Comparison of ENCODE assay signal across 1 cellular context in the genomic region with DNA sequence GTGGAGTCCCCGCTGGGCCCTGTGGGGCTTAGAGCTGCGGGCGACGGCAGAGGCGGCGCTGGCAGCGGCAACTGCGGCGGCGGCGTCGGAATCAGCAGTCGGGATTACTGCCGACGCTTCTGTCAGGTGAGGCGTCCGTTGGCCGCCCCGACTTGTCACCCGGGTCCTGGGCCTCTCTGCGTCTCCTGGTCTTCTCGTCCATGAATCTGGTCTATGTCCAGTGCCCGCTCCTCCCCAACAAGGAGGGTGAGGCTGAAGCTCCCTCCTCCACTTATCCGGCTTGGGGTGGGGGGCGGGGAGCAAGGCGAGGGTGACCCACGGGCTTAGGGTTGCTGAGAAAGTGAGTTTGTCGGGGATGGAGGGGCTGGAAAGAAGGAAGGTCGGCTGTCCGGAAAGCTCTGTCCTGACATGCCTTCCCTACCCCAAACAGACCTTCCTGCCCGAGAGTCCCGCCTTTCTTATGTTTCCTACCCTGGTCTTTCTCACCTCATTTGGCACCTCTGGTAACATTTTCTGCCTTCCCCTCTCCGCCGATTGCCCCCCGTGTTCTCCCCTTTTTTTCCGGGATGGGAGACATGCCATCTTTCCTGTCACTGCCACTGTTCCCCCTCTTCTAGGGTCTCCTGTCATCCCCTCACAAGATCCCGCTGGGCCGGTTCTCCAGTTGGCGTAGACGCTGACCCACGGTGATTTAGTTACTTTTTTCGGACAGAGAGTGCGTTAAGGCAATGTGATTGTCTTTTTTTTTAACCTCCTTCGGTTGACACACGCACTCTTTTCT.
A peak's percentile ranks its signal among the peaks of the same experiment; 100 is the strongest.
TF ChIP-seq lines count a peak whose summit lies in the region.

No MANE protein-coding gene starts in this region.

TF ChIP-seq in HepG2, 621 proteins besides CTCF, POLR2A, EP300 and RAD21 (continued from another document and continues in another):
- TF ChIP-seq, protein P1, sequence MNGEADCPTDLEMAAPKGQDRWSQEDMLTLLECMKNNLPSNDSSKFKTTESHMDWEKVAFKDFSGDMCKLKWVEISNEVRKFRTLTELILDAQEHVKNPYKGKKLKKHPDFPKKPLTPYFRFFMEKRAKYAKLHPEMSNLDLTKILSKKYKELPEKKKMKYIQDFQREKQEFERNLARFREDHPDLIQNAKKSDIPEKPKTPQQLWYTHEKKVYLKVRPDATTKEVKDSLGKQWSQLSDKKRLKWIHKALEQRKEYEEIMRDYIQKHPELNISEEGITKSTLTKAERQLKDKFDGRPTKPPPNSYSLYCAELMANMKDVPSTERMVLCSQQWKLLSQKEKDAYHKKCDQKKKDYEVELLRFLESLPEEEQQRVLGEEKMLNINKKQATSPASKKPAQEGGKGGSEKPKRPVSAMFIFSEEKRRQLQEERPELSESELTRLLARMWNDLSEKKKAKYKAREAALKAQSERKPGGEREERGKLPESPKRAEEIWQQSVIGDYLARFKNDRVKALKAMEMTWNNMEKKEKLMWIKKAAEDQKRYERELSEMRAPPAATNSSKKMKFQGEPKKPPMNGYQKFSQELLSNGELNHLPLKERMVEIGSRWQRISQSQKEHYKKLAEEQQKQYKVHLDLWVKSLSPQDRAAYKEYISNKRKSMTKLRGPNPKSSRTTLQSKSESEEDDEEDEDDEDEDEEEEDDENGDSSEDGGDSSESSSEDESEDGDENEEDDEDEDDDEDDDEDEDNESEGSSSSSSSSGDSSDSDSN (CRISPR knock-in tag; IDR thresholded peaks at IDR 0.05), result peak; percentile 4; the same call in 1 of the 2 replicates
- TF ChIP-seq NR3C1 (CRISPR knock-in tag; IDR thresholded peaks at IDR 0.05) (no peak), RBM22 (optimal IDR thresholded peaks at IDR 0.05; ENCODE audit: low read length) (no peak), ZNF20 (CRISPR knock-in tag; IDR thresholded peaks at IDR 0.05) (no peak), NKX3-1 (CRISPR knock-in tag; IDR thresholded peaks at IDR 0.05) (no peak), GLI4 (CRISPR knock-in tag; IDR thresholded peaks at IDR 0.05; ENCODE audit: borderline replicate concordance) (no peak), ZNF629 (CRISPR knock-in tag; conservative IDR thresholded peaks at IDR 0.05) (no peak), ZNF788 (CRISPR knock-in tag; IDR thresholded peaks at IDR 0.05; ENCODE audit: borderline replicate concordance) (no peak), MTF1 (CRISPR knock-in tag; IDR thresholded peaks at IDR 0.05) (no peak), SPEN (CRISPR knock-in tag; IDR thresholded peaks at IDR 0.05; ENCODE audit: low read depth) (no peak; the same call in 1 of the 2 replicates), MAZ (IDR thresholded peaks at IDR 0.05; ENCODE audit: borderline replicate concordance, low read depth, low read length) (no peak), MAZ (CRISPR knock-in tag; IDR thresholded peaks at IDR 0.05; ENCODE audit: low read depth) (no peak), ZNF83 (CRISPR knock-in tag; IDR thresholded peaks at IDR 0.05; ENCODE audit: borderline replicate concordance) (no peak), SOX6 (IDR thresholded peaks at IDR 0.05) (no peak), SOX6 (CRISPR knock-in tag; IDR thresholded peaks at IDR 0.05) (no peak)
- TF ChIP-seq, protein P2, sequence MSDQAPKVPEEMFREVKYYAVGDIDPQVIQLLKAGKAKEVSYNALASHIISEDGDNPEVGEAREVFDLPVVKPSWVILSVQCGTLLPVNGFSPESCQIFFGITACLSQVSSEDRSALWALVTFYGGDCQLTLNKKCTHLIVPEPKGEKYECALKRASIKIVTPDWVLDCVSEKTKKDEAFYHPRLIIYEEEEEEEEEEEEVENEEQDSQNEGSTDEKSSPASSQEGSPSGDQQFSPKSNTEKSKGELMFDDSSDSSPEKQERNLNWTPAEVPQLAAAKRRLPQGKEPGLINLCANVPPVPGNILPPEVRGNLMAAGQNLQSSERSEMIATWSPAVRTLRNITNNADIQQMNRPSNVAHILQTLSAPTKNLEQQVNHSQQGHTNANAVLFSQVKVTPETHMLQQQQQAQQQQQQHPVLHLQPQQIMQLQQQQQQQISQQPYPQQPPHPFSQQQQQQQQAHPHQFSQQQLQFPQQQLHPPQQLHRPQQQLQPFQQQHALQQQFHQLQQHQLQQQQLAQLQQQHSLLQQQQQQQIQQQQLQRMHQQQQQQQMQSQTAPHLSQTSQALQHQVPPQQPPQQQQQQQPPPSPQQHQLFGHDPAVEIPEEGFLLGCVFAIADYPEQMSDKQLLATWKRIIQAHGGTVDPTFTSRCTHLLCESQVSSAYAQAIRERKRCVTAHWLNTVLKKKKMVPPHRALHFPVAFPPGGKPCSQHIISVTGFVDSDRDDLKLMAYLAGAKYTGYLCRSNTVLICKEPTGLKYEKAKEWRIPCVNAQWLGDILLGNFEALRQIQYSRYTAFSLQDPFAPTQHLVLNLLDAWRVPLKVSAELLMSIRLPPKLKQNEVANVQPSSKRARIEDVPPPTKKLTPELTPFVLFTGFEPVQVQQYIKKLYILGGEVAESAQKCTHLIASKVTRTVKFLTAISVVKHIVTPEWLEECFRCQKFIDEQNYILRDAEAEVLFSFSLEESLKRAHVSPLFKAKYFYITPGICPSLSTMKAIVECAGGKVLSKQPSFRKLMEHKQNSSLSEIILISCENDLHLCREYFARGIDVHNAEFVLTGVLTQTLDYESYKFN (CRISPR knock-in tag; conservative IDR thresholded peaks at IDR 0.05), result no peak
- TF ChIP-seq, protein P3, sequence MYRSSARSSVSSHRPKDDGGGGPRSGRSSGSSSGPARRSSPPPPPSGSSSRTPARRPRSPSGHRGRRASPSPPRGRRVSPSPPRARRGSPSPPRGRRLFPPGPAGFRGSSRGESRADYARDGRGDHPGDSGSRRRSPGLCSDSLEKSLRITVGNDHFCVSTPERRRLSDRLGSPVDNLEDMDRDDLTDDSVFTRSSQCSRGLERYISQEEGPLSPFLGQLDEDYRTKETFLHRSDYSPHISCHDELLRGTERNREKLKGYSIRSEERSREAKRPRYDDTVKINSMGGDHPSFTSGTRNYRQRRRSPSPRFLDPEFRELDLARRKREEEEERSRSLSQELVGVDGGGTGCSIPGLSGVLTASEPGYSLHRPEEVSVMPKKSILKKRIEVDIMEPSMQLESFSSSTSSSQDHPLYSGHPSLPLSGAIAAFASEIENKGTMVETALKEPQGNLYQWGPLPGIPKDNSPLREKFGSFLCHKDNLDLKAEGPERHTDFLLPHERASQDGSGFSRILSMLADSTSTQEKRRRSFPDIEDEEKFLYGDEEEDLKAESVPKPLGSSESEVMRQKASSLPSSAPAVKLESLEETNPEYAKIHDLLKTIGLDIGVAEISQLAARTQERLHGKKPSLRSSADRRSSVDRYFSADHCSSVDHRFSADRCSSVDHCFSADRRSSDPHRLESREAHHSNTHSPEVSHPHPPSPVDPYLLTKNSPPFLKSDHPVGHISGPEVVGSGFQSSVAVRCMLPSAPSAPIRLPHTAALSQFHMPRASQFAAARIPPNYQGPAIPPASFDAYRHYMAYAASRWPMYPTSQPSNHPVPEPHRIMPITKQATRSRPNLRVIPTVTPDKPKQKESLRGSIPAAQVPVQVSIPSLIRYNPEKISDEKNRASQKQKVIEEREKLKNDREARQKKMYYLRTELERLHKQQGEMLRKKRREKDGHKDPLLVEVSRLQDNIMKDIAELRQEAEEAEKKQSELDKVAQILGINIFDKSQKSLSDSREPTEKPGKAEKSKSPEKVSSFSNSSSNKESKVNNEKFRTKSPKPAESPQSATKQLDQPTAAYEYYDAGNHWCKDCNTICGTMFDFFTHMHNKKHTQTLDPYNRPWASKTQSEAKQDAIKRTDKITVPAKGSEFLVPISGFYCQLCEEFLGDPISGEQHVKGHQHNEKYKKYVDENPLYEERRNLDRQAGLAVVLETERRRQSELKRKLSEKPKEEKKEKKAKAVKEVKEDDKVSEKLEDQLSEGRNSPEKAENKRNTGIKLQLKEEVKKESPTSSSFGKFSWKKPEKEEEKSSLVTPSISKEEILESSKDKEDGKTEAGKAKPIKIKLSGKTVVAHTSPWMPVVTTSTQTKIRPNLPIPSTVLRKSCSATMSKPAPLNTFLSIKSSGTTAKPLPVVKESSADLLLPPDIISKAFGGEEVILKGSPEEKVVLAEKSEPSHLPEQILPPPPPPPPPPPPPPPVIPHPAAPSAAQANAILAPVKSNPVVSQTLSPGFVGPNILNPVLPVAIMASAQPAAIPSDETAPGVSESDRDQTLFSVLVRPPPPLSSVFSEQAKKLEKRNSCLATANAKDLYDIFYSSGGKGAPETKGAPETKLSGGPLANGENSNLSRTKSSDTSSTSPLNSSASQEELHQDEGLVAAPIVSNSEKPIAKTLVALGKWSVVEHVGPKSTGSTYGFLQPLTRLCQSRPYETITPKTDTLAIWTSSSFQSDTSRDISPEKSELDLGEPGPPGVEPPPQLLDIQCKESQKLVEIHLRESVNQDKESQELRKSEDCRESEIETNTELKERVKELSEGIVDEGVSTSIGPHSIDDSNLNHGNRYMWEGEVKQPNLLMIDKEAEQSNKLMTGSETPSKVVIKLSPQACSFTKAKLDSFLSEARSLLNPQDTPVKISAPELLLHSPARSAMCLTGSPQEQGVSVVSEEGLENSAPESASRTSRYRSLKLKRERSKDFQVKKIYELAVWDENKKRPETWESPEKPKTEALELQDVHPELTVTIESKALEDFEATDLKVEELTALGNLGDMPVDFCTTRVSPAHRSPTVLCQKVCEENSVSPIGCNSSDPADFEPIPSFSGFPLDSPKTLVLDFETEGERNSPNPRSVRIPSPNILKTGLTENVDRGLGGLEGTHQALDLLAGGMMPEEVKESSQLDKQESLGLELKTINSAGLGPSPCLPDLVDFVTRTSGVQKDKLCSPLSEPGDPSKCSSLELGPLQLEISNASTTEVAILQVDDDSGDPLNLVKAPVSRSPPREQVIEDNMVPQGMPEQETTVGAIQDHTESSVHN (CRISPR knock-in tag; IDR thresholded peaks at IDR 0.05), result no peak
- TF ChIP-seq, protein P4, sequence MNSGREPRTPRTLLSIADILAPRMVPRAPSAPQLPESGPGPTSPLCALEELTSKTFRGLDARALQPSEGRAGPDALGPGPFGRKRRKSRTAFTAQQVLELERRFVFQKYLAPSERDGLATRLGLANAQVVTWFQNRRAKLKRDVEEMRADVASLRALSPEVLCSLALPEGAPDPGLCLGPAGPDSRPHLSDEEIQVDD (CRISPR knock-in tag; IDR thresholded peaks at IDR 0.05; ENCODE audit: borderline replicate concordance), result peak; percentile 43; the same call in 1 of the 2 replicates
- TF ChIP-seq, protein P5, sequence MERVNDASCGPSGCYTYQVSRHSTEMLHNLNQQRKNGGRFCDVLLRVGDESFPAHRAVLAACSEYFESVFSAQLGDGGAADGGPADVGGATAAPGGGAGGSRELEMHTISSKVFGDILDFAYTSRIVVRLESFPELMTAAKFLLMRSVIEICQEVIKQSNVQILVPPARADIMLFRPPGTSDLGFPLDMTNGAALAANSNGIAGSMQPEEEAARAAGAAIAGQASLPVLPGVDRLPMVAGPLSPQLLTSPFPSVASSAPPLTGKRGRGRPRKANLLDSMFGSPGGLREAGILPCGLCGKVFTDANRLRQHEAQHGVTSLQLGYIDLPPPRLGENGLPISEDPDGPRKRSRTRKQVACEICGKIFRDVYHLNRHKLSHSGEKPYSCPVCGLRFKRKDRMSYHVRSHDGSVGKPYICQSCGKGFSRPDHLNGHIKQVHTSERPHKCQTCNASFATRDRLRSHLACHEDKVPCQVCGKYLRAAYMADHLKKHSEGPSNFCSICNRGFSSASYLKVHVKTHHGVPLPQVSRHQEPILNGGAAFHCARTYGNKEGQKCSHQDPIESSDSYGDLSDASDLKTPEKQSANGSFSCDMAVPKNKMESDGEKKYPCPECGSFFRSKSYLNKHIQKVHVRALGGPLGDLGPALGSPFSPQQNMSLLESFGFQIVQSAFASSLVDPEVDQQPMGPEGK (CRISPR knock-in tag; IDR thresholded peaks at IDR 0.05), result no peak
- TF ChIP-seq, protein P6, sequence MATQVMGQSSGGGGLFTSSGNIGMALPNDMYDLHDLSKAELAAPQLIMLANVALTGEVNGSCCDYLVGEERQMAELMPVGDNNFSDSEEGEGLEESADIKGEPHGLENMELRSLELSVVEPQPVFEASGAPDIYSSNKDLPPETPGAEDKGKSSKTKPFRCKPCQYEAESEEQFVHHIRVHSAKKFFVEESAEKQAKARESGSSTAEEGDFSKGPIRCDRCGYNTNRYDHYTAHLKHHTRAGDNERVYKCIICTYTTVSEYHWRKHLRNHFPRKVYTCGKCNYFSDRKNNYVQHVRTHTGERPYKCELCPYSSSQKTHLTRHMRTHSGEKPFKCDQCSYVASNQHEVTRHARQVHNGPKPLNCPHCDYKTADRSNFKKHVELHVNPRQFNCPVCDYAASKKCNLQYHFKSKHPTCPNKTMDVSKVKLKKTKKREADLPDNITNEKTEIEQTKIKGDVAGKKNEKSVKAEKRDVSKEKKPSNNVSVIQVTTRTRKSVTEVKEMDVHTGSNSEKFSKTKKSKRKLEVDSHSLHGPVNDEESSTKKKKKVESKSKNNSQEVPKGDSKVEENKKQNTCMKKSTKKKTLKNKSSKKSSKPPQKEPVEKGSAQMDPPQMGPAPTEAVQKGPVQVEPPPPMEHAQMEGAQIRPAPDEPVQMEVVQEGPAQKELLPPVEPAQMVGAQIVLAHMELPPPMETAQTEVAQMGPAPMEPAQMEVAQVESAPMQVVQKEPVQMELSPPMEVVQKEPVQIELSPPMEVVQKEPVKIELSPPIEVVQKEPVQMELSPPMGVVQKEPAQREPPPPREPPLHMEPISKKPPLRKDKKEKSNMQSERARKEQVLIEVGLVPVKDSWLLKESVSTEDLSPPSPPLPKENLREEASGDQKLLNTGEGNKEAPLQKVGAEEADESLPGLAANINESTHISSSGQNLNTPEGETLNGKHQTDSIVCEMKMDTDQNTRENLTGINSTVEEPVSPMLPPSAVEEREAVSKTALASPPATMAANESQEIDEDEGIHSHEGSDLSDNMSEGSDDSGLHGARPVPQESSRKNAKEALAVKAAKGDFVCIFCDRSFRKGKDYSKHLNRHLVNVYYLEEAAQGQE (IDR thresholded peaks at IDR 0.05; ENCODE audit: borderline replicate concordance in 1 of 2, low read depth in 1 of 2, low read length in 2 of 2), result no peak
- TF ChIP-seq, protein P7, sequence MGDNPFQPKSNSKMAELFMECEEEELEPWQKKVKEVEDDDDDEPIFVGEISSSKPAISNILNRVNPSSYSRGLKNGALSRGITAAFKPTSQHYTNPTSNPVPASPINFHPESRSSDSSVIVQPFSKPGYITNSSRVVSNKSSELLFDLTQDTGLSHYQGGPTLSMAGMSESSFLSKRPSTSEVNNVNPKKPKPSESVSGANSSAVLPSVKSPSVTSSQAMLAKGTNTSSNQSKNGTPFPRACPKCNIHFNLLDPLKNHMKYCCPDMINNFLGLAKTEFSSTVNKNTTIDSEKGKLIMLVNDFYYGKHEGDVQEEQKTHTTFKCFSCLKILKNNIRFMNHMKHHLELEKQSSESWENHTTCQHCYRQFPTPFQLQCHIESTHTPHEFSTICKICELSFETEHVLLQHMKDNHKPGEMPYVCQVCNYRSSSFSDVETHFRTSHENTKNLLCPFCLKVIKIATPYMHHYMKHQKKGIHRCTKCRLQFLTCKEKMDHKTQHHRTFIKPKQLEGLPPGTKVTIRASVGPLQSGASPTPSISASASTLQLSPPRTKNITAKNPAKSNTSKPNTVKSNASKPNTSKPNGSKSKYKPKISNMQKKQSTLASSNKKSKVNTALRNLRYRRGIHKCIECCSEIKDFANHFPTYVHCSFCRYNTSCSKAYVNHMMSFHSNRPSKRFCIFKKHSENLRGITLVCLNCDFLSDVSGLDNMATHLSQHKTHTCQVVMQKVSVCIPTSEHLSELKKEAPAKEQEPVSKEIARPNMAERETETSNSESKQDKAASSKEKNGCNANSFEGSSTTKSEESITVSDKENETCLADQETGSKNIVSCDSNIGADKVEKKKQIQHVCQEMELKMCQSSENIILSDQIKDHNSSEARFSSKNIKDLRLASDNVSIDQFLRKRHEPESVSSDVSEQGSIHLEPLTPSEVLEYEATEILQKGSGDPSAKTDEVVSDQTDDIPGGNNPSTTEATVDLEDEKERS (CRISPR knock-in tag; IDR thresholded peaks at IDR 0.05), result 0 out of 2 replicates have a peak, but pooled peaks have one; percentile 63
